In the genomic region with DNA sequence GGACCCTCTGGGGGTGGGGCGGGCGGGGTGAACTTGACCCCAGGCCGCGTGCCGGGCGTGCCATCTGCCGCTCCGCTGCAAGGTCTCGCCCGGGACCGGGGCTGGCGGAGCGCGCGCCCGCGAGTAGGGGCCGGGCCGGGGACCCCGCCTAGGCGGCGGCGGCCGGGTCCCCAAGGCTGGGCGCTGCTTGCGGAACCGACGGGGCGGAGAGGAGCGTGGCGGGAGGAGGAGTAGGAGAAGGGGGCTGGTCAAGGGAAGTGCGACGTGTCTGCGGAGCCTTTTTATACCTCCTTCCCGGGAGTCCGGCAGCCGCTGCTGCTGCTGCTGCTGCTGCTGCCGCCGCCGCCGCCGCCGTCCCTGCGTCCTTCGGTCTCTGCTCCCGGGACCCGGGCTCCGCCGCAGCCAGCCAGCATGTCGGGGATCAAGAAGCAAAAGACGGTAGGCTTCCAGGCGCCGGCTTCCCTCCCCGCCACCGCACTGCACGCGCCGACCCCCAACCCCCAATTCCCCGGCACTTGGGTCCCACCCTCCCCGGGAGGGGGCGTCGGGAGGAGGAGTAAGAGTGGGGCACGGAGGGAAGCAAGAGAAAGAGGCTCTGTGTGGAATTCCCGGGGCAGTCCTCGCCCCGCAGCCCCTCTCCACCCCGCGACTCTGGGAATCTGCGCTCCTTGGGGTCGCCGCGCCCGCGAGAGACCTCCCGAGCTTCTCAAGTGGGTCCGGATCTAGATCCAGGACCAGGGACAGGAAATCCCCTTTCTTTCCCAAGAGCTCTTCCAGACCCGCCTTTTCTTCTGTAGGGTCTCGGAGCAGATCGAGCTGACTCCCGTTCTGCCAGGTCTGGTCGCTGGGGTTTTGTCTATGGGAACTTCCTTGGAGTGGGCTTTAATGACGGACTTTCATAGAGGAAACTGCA, we compare ENCODE assay signal across 8 cellular contexts. TPM values are rescaled to one million over a fixed set of nuclear protein-coding genes. Genes with fewer than 3 reads are reported as not detected.
DNase-seq lines count a peak whose midpoint lies in the region; ATAC-seq, FAIRE-seq and TF ChIP-seq lines count a peak whose summit lies in the region.

A gene (plus strand): TSS at position 308 of the 913 bp plus-strand sequence. CDS start 104 bp downstream, at position 412.

- intact Hi-C loops in A673 (cut with micrococcal nuclease; ENCODE audit: unreplicated experiment), result loop anchor here (5.0 to 10.0 kb wide), 4 partner anchors 202 to 895 kb away; a partner anchor contains a TSS
- intact Hi-C loops in pancreas (cut with DNase I), result loop anchor here in 2 of 3 donors (5.0 to 10.0 kb wide), 3 partner anchors 55 to 125 kb away; no protein-coding TSS in a partner anchor

- BruUV-seq in A673 (replicated peaks; lab: Mats Ljungman, UMichigan), result no TSS peak

- peak within 1 kb of the TSS; percentile 91 for H3K4me3 ChIP-seq in A673 (ENCODE audit: low read depth, low read length, poor library complexity, severe bottlenecking)
- H3K4me3 ChIP-seq in NT2/D1 (ENCODE audit: insufficient read length, low read depth), result peak within 1 kb of the TSS; percentile 58
- peak within 1 kb of the TSS; percentile 79 for H3K4me3 ChIP-seq in cardiac muscle cell
- peak within 1 kb of the TSS; percentile 33 to 90 (median 78) for H3K4me3 ChIP-seq in pancreas

- H3K27ac ChIP-seq in A673 (ENCODE audit: low read depth, low read length, poor library complexity, severe bottlenecking) (peak within 1 kb of the TSS; percentile 69), cardiac muscle cell (no peak within 1 kb of the TSS), pancreas (peak within 1 kb of the TSS; percentile 58 to 89 (median 76))

- H3K27me3 ChIP-seq in A673 (replicated peaks; ENCODE audit: insufficient read depth, low read depth, low read length, poor library complexity) (no peaks in the 10 kb centered on the region), NT2/D1 (ENCODE audit: insufficient read depth, insufficient read length) (peaks cover 3% of the 10 kb centered on the region), cardiac muscle cell (no peaks in the 10 kb centered on the region), pancreas (no peaks in the 10 kb centered on the region)

- no peak within 1 kb of the TSS for H3K27ac Mint-ChIP-seq in activated naive CD8-positive, alpha-beta T cell treated with anti-CD3 and anti-CD28 coated beads for 36 hours

- no peaks in the 10 kb centered on the region for H3K9me3 Mint-ChIP-seq in activated naive CD8-positive, alpha-beta T cell treated with anti-CD3 and anti-CD28 coated beads for 36 hours

- CTCF ChIA-PET in A673 (lab: Charles Lee), result no interaction called here

- peak within 1 kb of the TSS; percentile 57 for H3K9ac ChIP-seq in NT2/D1 (ENCODE audit: insufficient read length, low read depth)

- H3K4me1 Mint-ChIP-seq in activated naive CD8-positive, alpha-beta T cell treated with anti-CD3 and anti-CD28 coated beads for 36 hours, result peaks cover 10% of the 10 kb centered on the region

- TF ChIP-seq CTCF in A673 (conservative IDR thresholded peaks at IDR 0.05; ENCODE audit: low read depth, low read length) (0 out of 2 replicates have a peak, but pooled peaks have one; percentile 14), cardiac muscle cell (IDR thresholded peaks at IDR 0.05; ENCODE audit: low read depth, low read length) (peak; percentile 25), pancreas (IDR thresholded peaks at IDR 0.05) (no peak)

- no peak for FAIRE-seq in GM12892 (lab: Jason Lieb, UNC)
- no peak for FAIRE-seq in pancreas (lab: Jason Lieb, UNC)

- TF ChIP-seq POLR2A in GM12892 (IDR thresholded peaks at IDR 0.05; ENCODE audit: low read depth, low read length), result no peak

- H3K9me3 ChIP-seq in A673 (ENCODE audit: low read depth, low read length, poor library complexity, severe bottlenecking) (no peaks in the 10 kb centered on the region), NT2/D1 (ENCODE audit: insufficient read depth, low read length) (no peaks in the 10 kb centered on the region), cardiac muscle cell (ENCODE audit: low read depth) (no peaks in the 10 kb centered on the region), pancreas (no peaks in the 10 kb centered on the region)

- H3K4me3 Mint-ChIP-seq in activated naive CD8-positive, alpha-beta T cell treated with anti-CD3 and anti-CD28 coated beads for 36 hours, result peak within 1 kb of the TSS; percentile 78

- ATAC-seq in pancreas, result peak; percentile 71 to 81 (median 72)
- ATAC-seq in GM21825 (IDR thresholded peaks at IDR 0.05; ENCODE audit: unreplicated experiment), result no peak
- ATAC-seq in GM18873 (IDR thresholded peaks at IDR 0.05; ENCODE audit: low FRiP score, unreplicated experiment), result no peak

- H3K4me1 ChIP-seq in A673 (ENCODE audit: insufficient read depth, low read length, poor library complexity, severe bottlenecking), result peaks cover 22% of the 10 kb centered on the region
- H3K4me1 ChIP-seq in NT2/D1 (ENCODE audit: insufficient read depth, insufficient read length), result peaks cover 4% of the 10 kb centered on the region
- peaks cover 4% of the 10 kb centered on the region for H3K4me1 ChIP-seq in cardiac muscle cell (ENCODE audit: low read depth)
- H3K4me1 ChIP-seq in pancreas, result peaks cover 0 to 11% (median 7%) of the 10 kb centered on the region in 3 donors

- POLR2A ChIA-PET in A673 (lab: Charles Lee; ENCODE audit: low non-redundant PET), result no interaction called here

- H3K27me3 Mint-ChIP-seq in activated naive CD8-positive, alpha-beta T cell treated with anti-CD3 and anti-CD28 coated beads for 36 hours, result peaks cover 59% of the 10 kb centered on the region

- no peaks in the 10 kb centered on the region for H3K36me3 ChIP-seq in A673 (ENCODE audit: insufficient read depth, low read length, poor library complexity, severe bottlenecking)
- H3K36me3 ChIP-seq in NT2/D1 (ENCODE audit: insufficient read depth, insufficient read length, low read length), result peaks cover 5% of the 10 kb centered on the region
- H3K36me3 ChIP-seq in cardiac muscle cell, result no peaks in the 10 kb centered on the region
- no peaks in the 10 kb centered on the region for H3K36me3 ChIP-seq in pancreas

- DNase-seq in A673 (ENCODE audit: low spot score) (peak; percentile 66), GM12892 (ENCODE audit: insufficient read length) (peak; percentile 29), NT2/D1 (ENCODE audit: low read depth, low spot score) (no peak), cardiac muscle cell (ENCODE audit: low read depth in 1 of 2, low spot score in 1 of 2) (peak; percentile 65 to 83), pancreas (peak; percentile 58 to 86 (median 65))
- DNase-seq in activated naive CD8-positive, alpha-beta T cell treated with anti-CD3 and anti-CD28 coated beads for 36 hours, result peak; percentile 25

- 0% methylated on average over 59 to 82 of the region's 82 CpGs for WGBS in pancreas, 2 donors

- H3K36me3 Mint-ChIP-seq in activated naive CD8-positive, alpha-beta T cell treated with anti-CD3 and anti-CD28 coated beads for 36 hours, result no peaks in the 10 kb centered on the region

RNA-seq across cellular contexts. Expression of the gene that starts here (rescaled TPM):
- total RNA-seq in A673 (2021) (10.2 and 14.0 TPM in 2 replicates), cardiac muscle cell (2.4 and 5.4 TPM in 2 replicates), pancreas (10 to 100 TPM; 29.4 to 54.7 (median 39.9) TPM)
- 0.81 TPM for polyA plus RNA-seq in GM12892 (2012; ENCODE audit: missing spikeins)
- under 1 TPM; 0.27 to 0.42 TPM for total RNA-seq in activated naive CD8-positive, alpha-beta T cell treated with anti-CD3 and anti-CD28 coated beads for 36 hours
- polyA plus RNA-seq in cardiac muscle cell (3.5 and 6.4 TPM in 2 replicates), pancreas (10 to 100 TPM in 1 of 2 donors, 1 to 10 TPM in 1; 10.0 to 49.5 TPM)

Comparison
In these comparisons a context has a peak if more than half of its experiments do, and no peak if none do; other contexts are left out.
1. Peak in DNase-seq in activated naive CD8-positive, alpha-beta T cell treated with anti-CD3 and anti-CD28 coated beads for 36 hours; RNA of the gene not detected or under 1 TPM.
2. CTCF ChIP-seq: peak in A673 (single experiment) and cardiac muscle cell (single experiment); none in pancreas (0 of 4).
3. ATAC-seq: peak in pancreas (4 of 4); none in GM21825 (single experiment) and GM18873 (single experiment).
4. Peak in every context shown above with its lines, with median percentiles within 50 percentile points of each other: H3K4me3 ChIP-seq.